In the genomic region with DNA sequence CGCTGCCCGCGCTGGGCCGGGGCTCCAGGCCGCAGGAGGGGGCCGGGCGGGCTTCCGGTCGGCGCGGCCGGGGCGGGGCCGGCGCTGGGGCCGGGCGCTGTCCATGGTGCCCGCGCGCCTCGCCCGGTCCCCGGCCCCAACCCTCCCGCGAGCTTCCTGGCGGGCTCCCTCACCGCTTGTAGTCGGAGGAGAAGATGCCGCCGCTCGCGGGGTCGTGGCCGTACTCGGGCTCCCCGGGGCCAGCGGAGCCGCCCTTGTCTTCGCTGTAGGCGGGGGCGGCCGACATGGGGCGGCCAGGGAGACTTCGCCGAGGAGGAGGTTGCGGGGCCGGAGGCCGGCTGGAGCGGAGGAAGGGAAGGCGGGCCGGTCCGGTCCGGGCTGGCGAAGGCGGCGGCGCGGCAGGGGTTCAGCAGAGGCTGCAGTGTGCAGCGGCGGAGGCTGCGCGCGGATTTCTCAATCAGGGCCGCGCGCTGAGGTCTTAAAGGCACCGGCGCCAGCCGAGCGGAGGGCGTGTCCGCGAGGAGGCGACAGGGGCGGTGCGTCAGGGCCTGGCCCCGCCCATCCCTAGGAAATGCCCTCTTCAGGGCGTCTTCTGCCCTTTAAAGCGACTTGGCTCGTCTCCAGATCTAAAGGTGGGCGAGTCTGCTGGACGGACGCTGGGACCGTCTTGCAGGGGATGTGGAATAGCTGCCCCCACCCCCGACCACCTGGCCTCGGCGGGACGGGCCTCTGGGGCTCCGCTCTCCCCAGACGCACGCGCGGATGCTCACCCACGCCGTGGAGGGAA, we compare ENCODE assay signal across 1 cellular context.
TF ChIP-seq lines count a peak whose summit lies in the region.

A gene with protein sequence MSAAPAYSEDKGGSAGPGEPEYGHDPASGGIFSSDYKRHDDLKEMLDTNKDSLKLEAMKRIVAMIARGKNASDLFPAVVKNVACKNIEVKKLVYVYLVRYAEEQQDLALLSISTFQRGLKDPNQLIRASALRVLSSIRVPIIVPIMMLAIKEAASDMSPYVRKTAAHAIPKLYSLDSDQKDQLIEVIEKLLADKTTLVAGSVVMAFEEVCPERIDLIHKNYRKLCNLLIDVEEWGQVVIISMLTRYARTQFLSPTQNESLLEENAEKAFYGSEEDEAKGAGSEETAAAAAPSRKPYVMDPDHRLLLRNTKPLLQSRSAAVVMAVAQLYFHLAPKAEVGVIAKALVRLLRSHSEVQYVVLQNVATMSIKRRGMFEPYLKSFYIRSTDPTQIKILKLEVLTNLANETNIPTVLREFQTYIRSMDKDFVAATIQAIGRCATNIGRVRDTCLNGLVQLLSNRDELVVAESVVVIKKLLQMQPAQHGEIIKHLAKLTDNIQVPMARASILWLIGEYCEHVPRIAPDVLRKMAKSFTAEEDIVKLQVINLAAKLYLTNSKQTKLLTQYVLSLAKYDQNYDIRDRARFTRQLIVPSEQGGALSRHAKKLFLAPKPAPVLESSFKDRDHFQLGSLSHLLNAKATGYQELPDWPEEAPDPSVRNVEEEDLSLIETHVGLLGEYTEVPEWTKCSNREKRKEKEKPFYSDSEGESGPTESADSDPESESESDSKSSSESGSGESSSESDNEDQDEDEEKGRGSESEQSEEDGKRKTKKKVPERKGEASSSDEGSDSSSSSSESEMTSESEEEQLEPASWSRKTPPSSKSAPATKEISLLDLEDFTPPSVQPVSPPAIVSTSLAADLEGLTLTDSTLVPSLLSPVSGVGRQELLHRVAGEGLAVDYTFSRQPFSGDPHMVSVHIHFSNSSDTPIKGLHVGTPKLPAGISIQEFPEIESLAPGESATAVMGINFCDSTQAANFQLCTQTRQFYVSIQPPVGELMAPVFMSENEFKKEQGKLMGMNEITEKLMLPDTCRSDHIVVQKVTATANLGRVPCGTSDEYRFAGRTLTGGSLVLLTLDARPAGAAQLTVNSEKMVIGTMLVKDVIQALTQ (minus strand): TSS at position 455 of the 787 bp plus-strand sequence. CDS start 169 bp downstream, at position 286.

TF ChIP-seq in HepG2, 621 proteins besides CTCF, POLR2A, EP300 and RAD21 (continued from another document and continues in another):
- TF ChIP-seq, protein P1, sequence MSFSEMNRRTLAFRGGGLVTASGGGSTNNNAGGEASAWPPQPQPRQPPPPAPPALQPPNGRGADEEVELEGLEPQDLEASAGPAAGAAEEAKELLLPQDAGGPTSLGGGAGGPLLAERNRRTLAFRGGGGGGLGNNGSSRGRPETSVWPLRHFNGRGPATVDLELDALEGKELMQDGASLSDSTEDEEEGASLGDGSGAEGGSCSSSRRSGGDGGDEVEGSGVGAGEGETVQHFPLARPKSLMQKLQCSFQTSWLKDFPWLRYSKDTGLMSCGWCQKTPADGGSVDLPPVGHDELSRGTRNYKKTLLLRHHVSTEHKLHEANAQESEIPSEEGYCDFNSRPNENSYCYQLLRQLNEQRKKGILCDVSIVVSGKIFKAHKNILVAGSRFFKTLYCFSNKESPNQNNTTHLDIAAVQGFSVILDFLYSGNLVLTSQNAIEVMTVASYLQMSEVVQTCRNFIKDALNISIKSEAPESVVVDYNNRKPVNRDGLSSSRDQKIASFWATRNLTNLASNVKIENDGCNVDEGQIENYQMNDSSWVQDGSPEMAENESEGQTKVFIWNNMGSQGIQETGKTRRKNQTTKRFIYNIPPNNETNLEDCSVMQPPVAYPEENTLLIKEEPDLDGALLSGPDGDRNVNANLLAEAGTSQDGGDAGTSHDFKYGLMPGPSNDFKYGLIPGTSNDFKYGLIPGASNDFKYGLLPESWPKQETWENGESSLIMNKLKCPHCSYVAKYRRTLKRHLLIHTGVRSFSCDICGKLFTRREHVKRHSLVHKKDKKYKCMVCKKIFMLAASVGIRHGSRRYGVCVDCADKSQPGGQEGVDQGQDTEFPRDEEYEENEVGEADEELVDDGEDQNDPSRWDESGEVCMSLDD (CRISPR knock-in tag; IDR thresholded peaks at IDR 0.05; ENCODE audit: borderline replicate concordance): no peak
- TF ChIP-seq ZNF550 (CRISPR knock-in tag; IDR thresholded peaks at IDR 0.05; ENCODE audit: borderline replicate concordance) (no peak), HHEX (CRISPR knock-in tag; IDR thresholded peaks at IDR 0.05) (no peak), AKAP8 (CRISPR knock-in tag; IDR thresholded peaks at IDR 0.05) (peak; percentile 53; the same call in 1 of the 2 replicates), ZNF605 (CRISPR knock-in tag; IDR thresholded peaks at IDR 0.05) (no peak; the same call in 1 of the 2 replicates), ZZZ3 (CRISPR knock-in tag; IDR thresholded peaks at IDR 0.05; ENCODE audit: borderline replicate concordance) (no peak), SRSF4 (IDR thresholded peaks at IDR 0.05; ENCODE audit: low read depth, low read length, poor library complexity, severe bottlenecking) (no peak), SYNCRIP (IDR thresholded peaks at IDR 0.05; ENCODE audit: insufficient read depth, low read depth, low read length) (no peak), U2AF1 (optimal IDR thresholded peaks at IDR 0.05; ENCODE audit: low read depth, low read length) (no peak), TOPORS (CRISPR knock-in tag; IDR thresholded peaks at IDR 0.05) (peak; percentile 67; the same call in 1 of the 2 replicates), KMT2B (CRISPR knock-in tag; IDR thresholded peaks at IDR 0.05) (0 out of 2 replicates have a peak, but pooled peaks have one; percentile 17), ZNF777 (CRISPR knock-in tag; IDR thresholded peaks at IDR 0.05) (peak; percentile 47; the same call in 1 of the 2 replicates), ZSCAN20 (CRISPR knock-in tag; IDR thresholded peaks at IDR 0.05; ENCODE audit: borderline replicate concordance) (0 out of 2 replicates have a peak, but pooled peaks have one; percentile 50), ZNF768 (CRISPR knock-in tag; IDR thresholded peaks at IDR 0.05) (peak; percentile 52; the same call in 1 of the 2 replicates), ISX (CRISPR knock-in tag; conservative IDR thresholded peaks at IDR 0.05) (no peak), DNMT1 (CRISPR knock-in tag; IDR thresholded peaks at IDR 0.05) (no peak), ZNF34 (CRISPR knock-in tag; IDR thresholded peaks at IDR 0.05; ENCODE audit: borderline replicate concordance) (no peak), CHD4 (IDR thresholded peaks at IDR 0.05; ENCODE audit: borderline replicate concordance, low read length) (no peak), TCF12 (IDR thresholded peaks at IDR 0.05) (no peak), TCF12 (CRISPR knock-in tag; IDR thresholded peaks at IDR 0.05) (no peak)
- TF ChIP-seq, protein P2, sequence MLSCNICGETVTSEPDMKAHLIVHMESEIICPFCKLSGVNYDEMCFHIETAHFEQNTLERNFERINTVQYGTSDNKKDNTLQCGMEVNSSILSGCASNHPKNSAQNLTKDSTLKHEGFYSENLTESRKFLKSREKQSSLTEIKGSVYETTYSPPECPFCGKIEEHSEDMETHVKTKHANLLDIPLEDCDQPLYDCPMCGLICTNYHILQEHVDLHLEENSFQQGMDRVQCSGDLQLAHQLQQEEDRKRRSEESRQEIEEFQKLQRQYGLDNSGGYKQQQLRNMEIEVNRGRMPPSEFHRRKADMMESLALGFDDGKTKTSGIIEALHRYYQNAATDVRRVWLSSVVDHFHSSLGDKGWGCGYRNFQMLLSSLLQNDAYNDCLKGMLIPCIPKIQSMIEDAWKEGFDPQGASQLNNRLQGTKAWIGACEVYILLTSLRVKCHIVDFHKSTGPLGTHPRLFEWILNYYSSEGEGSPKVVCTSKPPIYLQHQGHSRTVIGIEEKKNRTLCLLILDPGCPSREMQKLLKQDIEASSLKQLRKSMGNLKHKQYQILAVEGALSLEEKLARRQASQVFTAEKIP (CRISPR knock-in tag; IDR thresholded peaks at IDR 0.05; ENCODE audit: borderline replicate concordance): no peak
- TF ChIP-seq, protein P3, sequence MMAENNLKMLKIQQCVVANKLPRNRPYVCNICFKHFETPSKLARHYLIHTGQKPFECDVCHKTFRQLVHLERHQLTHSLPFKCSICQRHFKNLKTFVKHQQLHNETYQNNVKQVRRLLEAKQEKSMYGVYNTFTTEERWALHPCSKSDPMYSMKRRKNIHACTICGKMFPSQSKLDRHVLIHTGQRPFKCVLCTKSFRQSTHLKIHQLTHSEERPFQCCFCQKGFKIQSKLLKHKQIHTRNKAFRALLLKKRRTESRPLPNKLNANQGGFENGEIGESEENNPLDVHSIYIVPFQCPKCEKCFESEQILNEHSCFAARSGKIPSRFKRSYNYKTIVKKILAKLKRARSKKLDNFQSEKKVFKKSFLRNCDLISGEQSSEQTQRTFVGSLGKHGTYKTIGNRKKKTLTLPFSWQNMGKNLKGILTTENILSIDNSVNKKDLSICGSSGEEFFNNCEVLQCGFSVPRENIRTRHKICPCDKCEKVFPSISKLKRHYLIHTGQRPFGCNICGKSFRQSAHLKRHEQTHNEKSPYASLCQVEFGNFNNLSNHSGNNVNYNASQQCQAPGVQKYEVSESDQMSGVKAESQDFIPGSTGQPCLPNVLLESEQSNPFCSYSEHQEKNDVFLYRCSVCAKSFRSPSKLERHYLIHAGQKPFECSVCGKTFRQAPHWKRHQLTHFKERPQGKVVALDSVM (CRISPR knock-in tag; IDR thresholded peaks at IDR 0.05): peak; percentile 72; the same call in 1 of the 2 replicates
- TF ChIP-seq, protein P4, sequence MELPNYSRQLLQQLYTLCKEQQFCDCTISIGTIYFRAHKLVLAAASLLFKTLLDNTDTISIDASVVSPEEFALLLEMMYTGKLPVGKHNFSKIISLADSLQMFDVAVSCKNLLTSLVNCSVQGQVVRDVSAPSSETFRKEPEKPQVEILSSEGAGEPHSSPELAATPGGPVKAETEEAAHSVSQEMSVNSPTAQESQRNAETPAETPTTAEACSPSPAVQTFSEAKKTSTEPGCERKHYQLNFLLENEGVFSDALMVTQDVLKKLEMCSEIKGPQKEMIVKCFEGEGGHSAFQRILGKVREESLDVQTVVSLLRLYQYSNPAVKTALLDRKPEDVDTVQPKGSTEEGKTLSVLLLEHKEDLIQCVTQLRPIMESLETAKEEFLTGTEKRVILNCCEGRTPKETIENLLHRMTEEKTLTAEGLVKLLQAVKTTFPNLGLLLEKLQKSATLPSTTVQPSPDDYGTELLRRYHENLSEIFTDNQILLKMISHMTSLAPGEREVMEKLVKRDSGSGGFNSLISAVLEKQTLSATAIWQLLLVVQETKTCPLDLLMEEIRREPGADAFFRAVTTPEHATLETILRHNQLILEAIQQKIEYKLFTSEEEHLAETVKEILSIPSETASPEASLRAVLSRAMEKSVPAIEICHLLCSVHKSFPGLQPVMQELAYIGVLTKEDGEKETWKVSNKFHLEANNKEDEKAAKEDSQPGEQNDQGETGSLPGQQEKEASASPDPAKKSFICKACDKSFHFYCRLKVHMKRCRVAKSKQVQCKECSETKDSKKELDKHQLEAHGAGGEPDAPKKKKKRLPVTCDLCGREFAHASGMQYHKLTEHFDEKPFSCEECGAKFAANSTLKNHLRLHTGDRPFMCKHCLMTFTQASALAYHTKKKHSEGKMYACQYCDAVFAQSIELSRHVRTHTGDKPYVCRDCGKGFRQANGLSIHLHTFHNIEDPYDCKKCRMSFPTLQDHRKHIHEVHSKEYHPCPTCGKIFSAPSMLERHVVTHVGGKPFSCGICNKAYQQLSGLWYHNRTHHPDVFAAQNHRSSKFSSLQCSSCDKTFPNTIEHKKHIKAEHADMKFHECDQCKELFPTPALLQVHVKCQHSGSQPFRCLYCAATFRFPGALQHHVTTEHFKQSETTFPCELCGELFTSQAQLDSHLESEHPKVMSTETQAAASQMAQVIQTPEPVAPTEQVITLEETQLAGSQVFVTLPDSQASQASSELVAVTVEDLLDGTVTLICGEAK (IDR thresholded peaks at IDR 0.05): no peak
- TF ChIP-seq, protein P4 (CRISPR knock-in tag; IDR thresholded peaks at IDR 0.05): no peak
- TF ChIP-seq, protein P5, sequence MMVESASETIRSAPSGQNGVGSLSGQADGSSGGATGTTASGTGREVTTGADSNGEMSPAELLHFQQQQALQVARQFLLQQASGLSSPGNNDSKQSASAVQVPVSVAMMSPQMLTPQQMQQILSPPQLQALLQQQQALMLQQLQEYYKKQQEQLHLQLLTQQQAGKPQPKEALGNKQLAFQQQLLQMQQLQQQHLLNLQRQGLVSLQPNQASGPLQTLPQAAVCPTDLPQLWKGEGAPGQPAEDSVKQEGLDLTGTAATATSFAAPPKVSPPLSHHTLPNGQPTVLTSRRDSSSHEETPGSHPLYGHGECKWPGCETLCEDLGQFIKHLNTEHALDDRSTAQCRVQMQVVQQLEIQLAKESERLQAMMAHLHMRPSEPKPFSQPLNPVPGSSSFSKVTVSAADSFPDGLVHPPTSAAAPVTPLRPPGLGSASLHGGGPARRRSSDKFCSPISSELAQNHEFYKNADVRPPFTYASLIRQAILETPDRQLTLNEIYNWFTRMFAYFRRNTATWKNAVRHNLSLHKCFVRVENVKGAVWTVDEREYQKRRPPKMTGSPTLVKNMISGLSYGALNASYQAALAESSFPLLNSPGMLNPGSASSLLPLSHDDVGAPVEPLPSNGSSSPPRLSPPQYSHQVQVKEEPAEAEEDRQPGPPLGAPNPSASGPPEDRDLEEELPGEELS (CRISPR knock-in tag; IDR thresholded peaks at IDR 0.05): no peak
- TF ChIP-seq, protein P6, sequence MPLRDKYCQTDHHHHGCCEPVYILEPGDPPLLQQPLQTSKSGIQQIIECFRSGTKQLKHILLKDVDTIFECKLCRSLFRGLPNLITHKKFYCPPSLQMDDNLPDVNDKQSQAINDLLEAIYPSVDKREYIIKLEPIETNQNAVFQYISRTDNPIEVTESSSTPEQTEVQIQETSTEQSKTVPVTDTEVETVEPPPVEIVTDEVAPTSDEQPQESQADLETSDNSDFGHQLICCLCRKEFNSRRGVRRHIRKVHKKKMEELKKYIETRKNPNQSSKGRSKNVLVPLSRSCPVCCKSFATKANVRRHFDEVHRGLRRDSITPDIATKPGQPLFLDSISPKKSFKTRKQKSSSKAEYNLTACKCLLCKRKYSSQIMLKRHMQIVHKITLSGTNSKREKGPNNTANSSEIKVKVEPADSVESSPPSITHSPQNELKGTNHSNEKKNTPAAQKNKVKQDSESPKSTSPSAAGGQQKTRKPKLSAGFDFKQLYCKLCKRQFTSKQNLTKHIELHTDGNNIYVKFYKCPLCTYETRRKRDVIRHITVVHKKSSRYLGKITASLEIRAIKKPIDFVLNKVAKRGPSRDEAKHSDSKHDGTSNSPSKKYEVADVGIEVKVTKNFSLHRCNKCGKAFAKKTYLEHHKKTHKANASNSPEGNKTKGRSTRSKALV (CRISPR knock-in tag; IDR thresholded peaks at IDR 0.05): no peak
